ENCODE assay signal across 24 cellular contexts in genomic region chr4:120839974-120840751, GRCh38.
DNase-seq lines count a peak whose midpoint lies in the region; ATAC-seq, FAIRE-seq and TF ChIP-seq lines count a peak whose summit lies in the region.
"Had no signal": no experiment of that assay in that cellular context is flagged by ENCODE, and none has a peak within 500 bp of the region (broad histone marks: within the 10 kb centered on the region; RNA-seq: fewer than 3 reads in every experiment).

No MANE protein-coding gene starts in this region.

- intact Hi-C loops in body of pancreas (cut with DNase I) (no loop called here), right cardiac atrium (cut with DNase I) (no loop called here), posterior vena cava (cut with DNase I) (no loop called here)

- 90 to 95% methylated on average over 4 to 15 of the region's 18 CpGs for WGBS in body of pancreas, 2 donors
- 93% methylated on average over 18 of the region's 18 CpGs for WGBS in right cardiac atrium

- H3K27me3 ChIP-seq in H7 (ENCODE audit: control insufficient read depth, insufficient read depth, low read length) (no peaks in the 10 kb centered on the region), body of pancreas (no peaks in the 10 kb centered on the region), right cardiac atrium (ENCODE audit: control insufficient read depth, insufficient read depth) (no peaks in the 10 kb centered on the region)
- H3K27me3 ChIP-seq: BE2C had no signal

- H3K4me3 ChIP-seq in H7 (ENCODE audit: insufficient read depth, low read depth, low read length) (no peak overlapping the region), body of pancreas (no peak overlapping the region), right cardiac atrium (ENCODE audit: low read length) (no peak overlapping the region)
- H3K4me3 ChIP-seq: A549, HAP-1 had no signal

- ATAC-seq in body of pancreas (peak; percentile 12), right cardiac atrium (peak; percentile 25 to 32)
- ATAC-seq: A549, HepG2, Panc1 had no signal

- no peak for TF ChIP-seq POLR2A in body of pancreas (IDR thresholded peaks at IDR 0.05)
- TF ChIP-seq POLR2A in H54 (IDR thresholded peaks at IDR 0.05; ENCODE audit: low read depth, low read length), result no peak

- H3K4me1 ChIP-seq in body of pancreas, result peaks cover 9% of the 10 kb centered on the region
- H3K4me1 ChIP-seq in right cardiac atrium (ENCODE audit: control insufficient read depth, insufficient read depth, low read length), result no peaks in the 10 kb centered on the region
- H3K4me1 ChIP-seq: A549, BE2C, HAP-1 had no signal

- FAIRE-seq in H54 (lab: Jason Lieb, UNC), result no peak
- FAIRE-seq: A549, HepG2 had no signal

- no peaks in the 10 kb centered on the region for H3K36me3 ChIP-seq in H7 (replicated peaks; ENCODE audit: control insufficient read depth, insufficient read depth, low read length)
- no peaks in the 10 kb centered on the region for H3K36me3 ChIP-seq in body of pancreas (replicated peaks in 1 of 2; ENCODE audit: insufficient read depth in 1 of 2, low read depth in 2 of 2)
- H3K36me3 ChIP-seq: BE2C, HAP-1 had no signal

- H3K27ac ChIP-seq in body of pancreas (no peak overlapping the region), right cardiac atrium (ENCODE audit: low read length) (no peak overlapping the region)
- H3K27ac ChIP-seq: A549, HL-60 had no signal

- no peak for TF ChIP-seq CTCF in body of pancreas (IDR thresholded peaks at IDR 0.05)

- peak; percentile 14 for DNase-seq in H7
- no peak for DNase-seq in body of pancreas
- peak; percentile 8 to 49 (median 42) for DNase-seq in right cardiac atrium
- DNase-seq in posterior vena cava (ENCODE audit: low spot score), result peak; percentile 76
- DNase-seq in cerebellar cortex (ENCODE audit: low spot score), result no peak
- no peak for DNase-seq in NCI-H2029 (lab: John Stamatoyannopoulos, UW)
- DNase-seq in H54 (ENCODE audit: insufficient read length, low spot score), result no peak
- DNase-seq in AG20443 (ENCODE audit: low spot score), result no peak
- DNase-seq: BE2C; DMS79; KBM-7; MM.1S; NCI-H1092; NCI-H1436 treated with DMSO at 0.1 percent for 48 hours; NCI-H1930; NCI-H226; NCI-H524; NCI-H774; NK-92 treated with Interleukin-12 subunit alpha and Interleukin-12 subunit beta, amount 100 ng/mL, for 24 hours had no signal

- H3K9me3 ChIP-seq in body of pancreas (no peaks in the 10 kb centered on the region), right cardiac atrium (ENCODE audit: control insufficient read depth, low read length) (no peaks in the 10 kb centered on the region)
- H3K9me3 ChIP-seq: A549, BE2C, HAP-1 had no signal

Comparison
In these comparisons a context has a peak if more than half of its experiments do, and no peak if none do; other contexts are left out.
1. DNase-seq: peak in H7 (single experiment), right cardiac atrium (3 of 3) and posterior vena cava (single experiment); none in body of pancreas (0 of 4), cerebellar cortex (single experiment), NCI-H2029 (single experiment), H54 (single experiment) and AG20443 (single experiment).